In the genomic region with DNA sequence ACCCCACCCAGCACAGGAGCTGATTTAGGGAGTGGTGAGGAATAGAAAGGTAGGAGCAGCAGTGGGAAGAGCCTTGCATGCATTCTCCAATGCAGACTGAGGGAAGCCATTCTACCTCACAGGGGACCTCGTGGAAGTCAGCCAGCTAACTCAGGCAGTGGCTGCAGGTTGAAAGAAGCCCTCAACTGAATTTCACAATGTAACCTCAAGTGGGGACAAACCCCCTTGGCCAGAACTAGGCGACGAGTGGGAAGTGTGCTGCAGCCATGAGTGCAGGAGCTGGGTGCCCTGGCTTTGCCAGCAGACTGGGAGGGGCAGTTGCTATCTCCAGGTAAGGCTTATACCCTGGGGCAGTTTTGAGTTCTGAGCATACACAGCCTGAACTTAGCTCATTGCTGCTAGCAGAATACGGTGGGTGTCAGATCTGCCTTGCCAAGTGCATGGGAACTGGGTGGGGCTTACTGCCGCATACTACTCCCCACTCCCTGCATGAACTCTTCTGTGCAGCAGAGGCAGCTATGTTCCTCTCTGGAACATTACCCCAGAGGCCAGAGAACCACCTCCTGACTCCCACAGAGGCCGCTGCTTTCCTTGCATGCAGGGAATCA, we compare ENCODE assay signal across 1 cellular context.
TF ChIP-seq lines count a peak whose summit lies in the region.

No MANE protein-coding gene starts in this region.

TF ChIP-seq in WTC11, 78 proteins besides CTCF, POLR2A, EP300 and RAD21 (continued from another document):
- no peak for TF ChIP-seq USF1 (CRISPR knock-in tag; IDR thresholded peaks at IDR 0.05)
- TF ChIP-seq, protein P1, sequence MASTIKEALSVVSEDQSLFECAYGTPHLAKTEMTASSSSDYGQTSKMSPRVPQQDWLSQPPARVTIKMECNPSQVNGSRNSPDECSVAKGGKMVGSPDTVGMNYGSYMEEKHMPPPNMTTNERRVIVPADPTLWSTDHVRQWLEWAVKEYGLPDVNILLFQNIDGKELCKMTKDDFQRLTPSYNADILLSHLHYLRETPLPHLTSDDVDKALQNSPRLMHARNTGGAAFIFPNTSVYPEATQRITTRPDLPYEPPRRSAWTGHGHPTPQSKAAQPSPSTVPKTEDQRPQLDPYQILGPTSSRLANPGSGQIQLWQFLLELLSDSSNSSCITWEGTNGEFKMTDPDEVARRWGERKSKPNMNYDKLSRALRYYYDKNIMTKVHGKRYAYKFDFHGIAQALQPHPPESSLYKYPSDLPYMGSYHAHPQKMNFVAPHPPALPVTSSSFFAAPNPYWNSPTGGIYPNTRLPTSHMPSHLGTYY (CRISPR knock-in tag; IDR thresholded peaks at IDR 0.05) = no peak
- TF ChIP-seq CREM (CRISPR knock-in tag; IDR thresholded peaks at IDR 0.05) = no peak
- TF ChIP-seq, protein P2, sequence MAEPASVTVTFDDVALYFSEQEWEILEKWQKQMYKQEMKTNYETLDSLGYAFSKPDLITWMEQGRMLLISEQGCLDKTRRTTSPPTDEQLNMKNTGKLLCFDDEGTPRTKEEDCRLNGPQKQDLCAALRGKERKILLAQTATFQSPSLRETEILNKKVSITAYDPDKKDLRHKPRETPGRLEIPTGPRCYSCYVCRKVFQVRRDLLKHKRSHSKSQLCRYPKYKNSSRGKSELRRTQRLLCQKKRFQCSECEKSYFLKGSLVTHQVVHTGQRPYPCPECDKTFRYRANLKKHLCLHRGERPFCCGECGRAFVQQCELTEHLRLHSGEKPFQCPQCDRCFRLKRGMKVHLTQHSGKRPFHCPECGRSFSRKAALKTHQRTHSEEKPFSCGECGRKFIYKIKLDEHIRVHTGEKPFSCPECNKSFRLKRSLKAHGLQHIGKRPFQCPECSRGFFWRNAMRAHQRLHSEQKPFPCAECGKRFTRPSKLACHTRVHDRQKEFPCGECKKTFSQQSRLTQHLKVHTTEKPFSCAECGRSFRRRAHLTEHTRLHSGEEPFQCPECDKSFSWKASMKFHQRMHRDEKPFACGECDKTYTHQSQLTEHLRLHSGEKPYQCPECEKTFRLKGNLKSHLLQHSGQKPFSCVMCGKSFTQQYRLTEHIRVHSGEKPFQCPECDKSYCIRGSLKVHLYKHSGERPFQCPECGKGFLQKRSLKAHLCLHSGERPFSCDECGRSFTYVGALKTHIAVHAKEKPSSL (CRISPR knock-in tag; conservative IDR thresholded peaks at IDR 0.05) = no peak
- no peak for TF ChIP-seq PREB (CRISPR knock-in tag; IDR thresholded peaks at IDR 0.05; ENCODE audit: borderline replicate concordance)
- no peak for TF ChIP-seq MXD4 (CRISPR knock-in tag; IDR thresholded peaks at IDR 0.05; ENCODE audit: borderline replicate concordance)
- TF ChIP-seq CBFB (CRISPR knock-in tag; IDR thresholded peaks at IDR 0.05; ENCODE audit: low read depth) = no peak
- TF ChIP-seq ATF2 (CRISPR knock-in tag; IDR thresholded peaks at IDR 0.05; ENCODE audit: borderline replicate concordance, low read depth) = no peak
- no peak for TF ChIP-seq ARID4B (CRISPR knock-in tag; IDR thresholded peaks at IDR 0.05; ENCODE audit: borderline replicate concordance)
